8 cellular contexts compared by ENCODE assay signal in genomic region chr14:103528512-103529382, GRCh38. TPM values are rescaled to one million over a fixed set of nuclear protein-coding genes. Genes with fewer than 3 reads are reported as not detected.
DNase-seq lines count a peak whose midpoint lies in the region; ATAC-seq, FAIRE-seq and TF ChIP-seq lines count a peak whose summit lies in the region.

Gene TRMT61A, plus strand, starts transcription at chr14:103529196. Its CDS starts 783 bp downstream, at chr14:103529979.

- peaks cover 35% of the 10 kb centered on the region for H3K4me1 Mint-ChIP-seq in Caco-2 (ENCODE audit: low read depth, unreplicated experiment)

- CTCF ChIA-PET in Caco-2 (lab: Charles Lee): interaction anchor here (0.6 to 2.2 kb wide), 7 partner anchors 10 to 1694 kb away, joined by 3 to 11 read pairs (median 5); no protein-coding TSS in a partner anchor

- ATAC-seq in heart left ventricle: peak; percentile 82 to 93 (median 87)
- peak; percentile 88 to 93 for ATAC-seq in upper lobe of left lung (ENCODE audit: low FRiP score in 2 of 2)

- H3K36me3 ChIP-seq in Caco-2 (ENCODE audit: control insufficient read depth, insufficient read depth, low read length) (0 out of 2 replicates have a peak, but pooled peaks cover 2% of the 10 kb centered on the region), adrenal gland (replicated peaks in 1 of 2) (no peaks in the 10 kb centered on the region), heart left ventricle (peaks cover 0 to 18% (median 4%) of the 10 kb centered on the region in 9 donors), upper lobe of left lung (peaks cover 0 to 24% (median 9%) of the 10 kb centered on the region in 4 donors)

- no peak for FAIRE-seq in H54 (lab: Jason Lieb, UNC)

- POLR2A ChIA-PET in Caco-2 (lab: Charles Lee): interaction anchor here (0.6 to 1.0 kb wide), 3 partner anchors 21 to 60 kb away, joined by 3 to 5 read pairs (median 4); no protein-coding TSS in a partner anchor

- H3K4me3 Mint-ChIP-seq in Caco-2 (ENCODE audit: unreplicated experiment): peak within 1 kb of the TSS; percentile 81

- peak; percentile 88 to 93 for DNase-seq in Caco-2
- DNase-seq in H54 (ENCODE audit: insufficient read length, low spot score): peak; percentile 98
- DNase-seq in NCI-H1105 treated with DMSO at 0.1 percent for 48 hours (lab: John Stamatoyannopoulos, UW): peak; percentile 87
- DNase-seq in T follicular helper cell (ENCODE audit: low read depth): peak; percentile 70
- peak; percentile 89 to 95 (median 91) for DNase-seq in adrenal gland
- DNase-seq in heart left ventricle: peak; percentile 91 to 95 (median 92)
- DNase-seq in posterior cingulate gyrus: peak; percentile 79 to 97 (median 84)
- peak; percentile 92 to 96 for DNase-seq in upper lobe of left lung

- peaks cover 29% of the 10 kb centered on the region for H3K36me3 Mint-ChIP-seq in Caco-2 (ENCODE audit: insufficient read depth, unreplicated experiment)

- H3K4me3 ChIP-seq in Caco-2 (ENCODE audit: low read depth, low read length) (peak within 1 kb of the TSS; percentile 85), adrenal gland (peak within 1 kb of the TSS; percentile 49 to 96 (median 92)), heart left ventricle (peak within 1 kb of the TSS; percentile 66 to 100 (median 86)), upper lobe of left lung (peak within 1 kb of the TSS; percentile 70 to 99 (median 84))

- H3K27ac ChIP-seq in adrenal gland: peak within 1 kb of the TSS; percentile 41 to 88 (median 84)
- peak within 1 kb of the TSS; percentile 82 to 98 (median 95) for H3K27ac ChIP-seq in heart left ventricle
- H3K27ac ChIP-seq in upper lobe of left lung: peak within 1 kb of the TSS; percentile 88 to 93 (median 91)

- no peaks in the 10 kb centered on the region for H3K9me3 Mint-ChIP-seq in Caco-2 (ENCODE audit: unreplicated experiment)

- peak within 1 kb of the TSS; percentile 85 for H3K27ac Mint-ChIP-seq in Caco-2 (ENCODE audit: unreplicated experiment)

- BruUV-seq in Caco-2 (replicated peaks; lab: Mats Ljungman, UMichigan): TSS peak; percentile 83

- H3K27me3 Mint-ChIP-seq in Caco-2 (ENCODE audit: insufficient read depth, unreplicated experiment): no peaks in the 10 kb centered on the region

- H3K9me3 ChIP-seq in Caco-2: no peaks in the 10 kb centered on the region
- H3K9me3 ChIP-seq in adrenal gland (replicated peaks in 1 of 3): no peaks in the 10 kb centered on the region
- no peaks in the 10 kb centered on the region for H3K9me3 ChIP-seq in heart left ventricle
- H3K9me3 ChIP-seq in upper lobe of left lung: no peaks in the 10 kb centered on the region

- TF ChIP-seq EP300 in upper lobe of left lung (IDR thresholded peaks at IDR 0.05): no peak

- TF ChIP-seq POLR2A in H54 (IDR thresholded peaks at IDR 0.05; ENCODE audit: low read depth, low read length) (peak; percentile 33; the same call in 1 of the 2 replicates), adrenal gland (IDR thresholded peaks at IDR 0.05) (peak; percentile 7 to 60), heart left ventricle (IDR thresholded peaks at IDR 0.05) (no peak), upper lobe of left lung (IDR thresholded peaks at IDR 0.05) (peak in 2 of 4 donors; percentile 37 to 67)

- no peaks in the 10 kb centered on the region for H3K27me3 ChIP-seq in Caco-2 (replicated peaks; ENCODE audit: control insufficient read depth, insufficient read depth, low read length)
- H3K27me3 ChIP-seq in adrenal gland: no peaks in the 10 kb centered on the region
- peaks cover 0 to 5% (median 0%) of the 10 kb centered on the region in 9 donors for H3K27me3 ChIP-seq in heart left ventricle
- no peaks in the 10 kb centered on the region for H3K27me3 ChIP-seq in upper lobe of left lung

- H3K4me1 ChIP-seq in Caco-2 (peaks cover 51% of the 10 kb centered on the region), adrenal gland (replicated peaks in 1 of 2) (peaks cover 26 to 44% of the 10 kb centered on the region in 2 donors), heart left ventricle (peaks cover 3 to 63% (median 30%) of the 10 kb centered on the region in 12 donors), upper lobe of left lung (peaks cover 26 to 50% (median 34%) of the 10 kb centered on the region in 4 donors)

- intact Hi-C loops in Caco-2 (cut with micrococcal nuclease; ENCODE audit: unreplicated experiment) (no loop called here), adrenal gland (cut with DNase I) (no loop called here), heart left ventricle (cut with DNase I) (no loop called here), posterior cingulate gyrus (cut with DNase I) (loop anchor here (2.0 kb wide), 1 partner anchor 14 kb away; no protein-coding TSS in a partner anchor)

- 2 to 5% (median 3%) methylated on average over 3 to 68 of the region's 71 CpGs; no CpG with 5 or more reads in 1 of the 4 donors for WGBS in adrenal gland, 4 donors
- WGBS in heart left ventricle, 4 donors: 1 to 4% (median 2%) methylated on average over 27 to 71 of the region's 71 CpGs
- WGBS in upper lobe of left lung, 2 donors: 4 to 7% methylated on average over 27 to 39 of the region's 71 CpGs

- TF ChIP-seq CTCF in Caco-2 (IDR thresholded peaks at IDR 0.05; ENCODE audit: insufficient read depth in 1 of 2, low read depth in 1 of 2, low read length in 1 of 2, severe bottlenecking in 1 of 2, unreplicated experiment in 1 of 2): no peak
- TF ChIP-seq CTCF in adrenal gland (IDR thresholded peaks at IDR 0.05): no peak
- no peak for TF ChIP-seq CTCF in heart left ventricle (IDR thresholded peaks at IDR 0.05)
- TF ChIP-seq CTCF in upper lobe of left lung (IDR thresholded peaks at IDR 0.05): no peak

RNA-seq across cellular contexts. Expression of gene TRMT61A, which starts in this region (rescaled TPM):
- total RNA-seq in Caco-2 (2022): 20.8 and 22.3 TPM in 2 replicates
- total RNA-seq in adrenal gland: 10 to 100 TPM in 7 of 8 donors, 1 to 10 TPM in 1; 9.7 to 18.1 (median 13.5) TPM
- polyA plus RNA-seq in adrenal gland: 10 to 100 TPM in 2 of 3 donors, 1 to 10 TPM in 1; 2.5 to 26.0 (median 17.1) TPM
- 1 to 10 TPM; 3.2 to 7.1 (median 5.1) TPM for total RNA-seq in heart left ventricle
- 10 to 100 TPM in 1 of 2 donors, 1 to 10 TPM in 1; 5.8 to 15.9 TPM for polyA plus RNA-seq in heart left ventricle
- 10 to 100 TPM in 5 of 6 donors, 1 to 10 TPM in 1; 6.7 to 25.1 (median 15.0) TPM for total RNA-seq in upper lobe of left lung

Comparison
In these comparisons a context has a peak if more than half of its experiments do, and no peak if none do; other contexts are left out.
1. Peak in every context shown above with its lines: DNase-seq, ATAC-seq, H3K4me3 ChIP-seq and H3K27ac ChIP-seq.
2. POLR2A ChIP-seq: peak in H54 (single experiment) and adrenal gland (2 of 2); none in heart left ventricle (0 of 2).